Comparison of ENCODE assay signal across 5 cellular contexts in the genomic region with DNA sequence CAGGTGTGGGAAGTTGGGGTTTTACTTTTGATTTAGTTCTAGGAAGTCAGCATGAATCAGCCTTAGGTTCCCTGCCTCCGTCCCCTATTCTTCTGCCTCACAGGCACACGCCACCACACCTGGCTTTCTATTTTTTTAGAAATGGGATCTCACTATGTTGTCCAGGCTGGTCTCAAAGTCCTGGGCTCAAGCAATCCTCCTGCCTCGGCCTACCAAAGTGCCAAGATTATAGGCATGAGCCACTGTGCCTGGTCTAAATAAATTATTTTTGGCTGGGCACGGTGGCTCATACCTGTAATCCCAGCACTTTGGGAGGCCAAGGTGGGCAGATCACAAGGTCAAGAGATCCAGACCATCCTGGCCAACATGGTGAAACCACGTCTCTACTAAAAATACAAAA. TPM values are rescaled to one million over a fixed set of nuclear protein-coding genes. Genes with fewer than 3 reads are reported as not detected.
A peak's percentile ranks its signal among the peaks of the same experiment; 100 is the strongest.
DNase-seq lines count a peak whose midpoint lies in the region; ATAC-seq, FAIRE-seq and TF ChIP-seq lines count a peak whose summit lies in the region.
"Not testable (repeated sequence)": the region's sequence is repeated elsewhere in the genome, so short reads cannot be mapped to it uniquely, and the experiment has no call there.

No MANE protein-coding gene starts in this region.

- H3K27ac ChIP-seq in Panc1 (ENCODE audit: low read length), result peak overlapping the region; percentile 30; the same call in 1 of the 2 replicates
- H3K27ac ChIP-seq in K562 (ENCODE audit: extremely low read depth, low read depth, low read length); osteoblast (ENCODE audit: low read depth, low read length): not testable (repeated sequence)

- not testable (repeated sequence) for FAIRE-seq in K562 (lab: Jason Lieb, UNC)

- DNase-seq in HFFc6; Panc1 (ENCODE audit: low read depth, low spot score); K562 (ENCODE audit: extremely low read depth in 1 of 4, low spot score in 3 of 4); osteoblast (ENCODE audit: insufficient read length, low spot score, missing footprints): not testable (repeated sequence)

- POLR2A ChIA-PET in Panc1 (lab: Charles Lee), result not testable (repeated sequence)
- POLR2A ChIA-PET in K562 (lab: Yijun Ruan, JAX), result interaction anchor here (0.5 to 0.7 kb wide), 2 partner anchors 331 to 1775 kb away, joined by 3 read pairs; no protein-coding TSS in a partner anchor

- not testable (repeated sequence) for H3K4me3 ChIP-seq in Panc1 (ENCODE audit: low read depth in 2 of 2, low read length in 2 of 2); K562; osteoblast (ENCODE audit: insufficient read depth, low read length)

- not testable (repeated sequence) for TF ChIP-seq POLR2A in K562 (conservative IDR thresholded peaks at IDR 0.05)

- H3K27ac Mint-ChIP-seq in HFFc6; activated T-helper 17 cell treated with anti-CD3 and anti-CD28 coated beads, Interleukin-2, amount 50 U/mL, for 72 hours: not testable (repeated sequence)

- not testable (repeated sequence) for H3K9ac ChIP-seq in K562 (ENCODE audit: insufficient read depth in 1 of 2, low read depth in 2 of 2, low read length in 2 of 2)

- not testable (repeated sequence) for H3K36me3 ChIP-seq in Panc1 (ENCODE audit: control insufficient read depth, insufficient read depth, low read length); K562 (ENCODE audit: control insufficient read depth, insufficient read depth, low read length); osteoblast (ENCODE audit: insufficient read depth, low read length)

- intact Hi-C loops in Panc1 (cut with micrococcal nuclease; ENCODE audit: unreplicated experiment); K562 (cut with micrococcal nuclease): not testable (repeated sequence)

- H3K27me3 ChIP-seq in Panc1 (ENCODE audit: control insufficient read depth, insufficient read depth, low read length); K562 (ENCODE audit: control insufficient read depth in 2 of 2, insufficient read depth in 2 of 2, low read length in 2 of 2); osteoblast (ENCODE audit: insufficient read depth, low read length): not testable (repeated sequence)

- H3K27me3 Mint-ChIP-seq in HFFc6 (ENCODE audit: insufficient read depth); activated T-helper 17 cell treated with anti-CD3 and anti-CD28 coated beads, Interleukin-2, amount 50 U/mL, for 72 hours: not testable (repeated sequence)

- peak overlapping the region; percentile 62; the same call in 1 of the 2 replicates for H3K4me3 Mint-ChIP-seq in HFFc6
- H3K4me3 Mint-ChIP-seq in activated T-helper 17 cell treated with anti-CD3 and anti-CD28 coated beads, Interleukin-2, amount 50 U/mL, for 72 hours, result peak overlapping the region; percentile 68

- H3K36me3 Mint-ChIP-seq in HFFc6 (ENCODE audit: low read depth); activated T-helper 17 cell treated with anti-CD3 and anti-CD28 coated beads, Interleukin-2, amount 50 U/mL, for 72 hours (ENCODE audit: low read depth): not testable (repeated sequence)

- not testable (repeated sequence) for BruUV-seq in Panc1 (replicated peaks; lab: Mats Ljungman, UMichigan); K562 (replicated peaks; lab: Mats Ljungman, UMichigan)

- peaks cover 12% of the 10 kb centered on the region for H3K9me3 Mint-ChIP-seq in HFFc6
- not testable (repeated sequence) for H3K9me3 Mint-ChIP-seq in activated T-helper 17 cell treated with anti-CD3 and anti-CD28 coated beads, Interleukin-2, amount 50 U/mL, for 72 hours

- not testable (repeated sequence) for TF ChIP-seq RAD21 in K562 (CRISPR knock-in tag; conservative IDR thresholded peaks at IDR 0.05 in 1 of 2, IDR thresholded peaks at IDR 0.05 in 1 of 2)

- H3K4me1 Mint-ChIP-seq in HFFc6 (ENCODE audit: low read depth); activated T-helper 17 cell treated with anti-CD3 and anti-CD28 coated beads, Interleukin-2, amount 50 U/mL, for 72 hours: not testable (repeated sequence)

- ATAC-seq in Panc1, K562: not testable (repeated sequence)
- ATAC-seq in activated T-helper 17 cell treated with anti-CD3 and anti-CD28 coated beads, Interleukin-2, amount 50 U/mL, for 72 hours (replicated peaks), result peak; percentile 69

- H4K20me1 ChIP-seq in K562 (replicated peaks; ENCODE audit: control insufficient read depth, insufficient read depth, low read length); osteoblast (ENCODE audit: insufficient read depth, low read length): not testable (repeated sequence)

- TF ChIP-seq EP300 in K562 (IDR thresholded peaks at IDR 0.05; ENCODE audit: low read length), result not testable (repeated sequence)

- WGBS in K562 (ENCODE audit: insufficient coverage, low coverage, missing lambda C conversion rate), result 61% methylated on average over 5 of the region's 5 CpGs

- CTCF ChIA-PET in Panc1 (lab: Charles Lee); K562 (lab: Yijun Ruan, JAX; ENCODE audit: low intra/inter-chr PET ratio): not testable (repeated sequence)

- H3K79me2 ChIP-seq in K562 (ENCODE audit: control insufficient read depth, insufficient read depth, low read length); osteoblast (ENCODE audit: insufficient read depth, low read length): not testable (repeated sequence)

- in situ Hi-C loops in Panc1 (cut with HindIII; ENCODE audit: low pct_unique_long_range_greater_than_20kb, low sequenced_read_pairs); K562 (cut with MboI): not testable (repeated sequence)

- H3K4me2 ChIP-seq in K562 (ENCODE audit: insufficient read depth, low read length), result not testable (repeated sequence)
- H3K4me2 ChIP-seq in osteoblast (ENCODE audit: insufficient read depth, low read length), result peak overlapping the region; percentile 56

- H2AFZ ChIP-seq in K562 (ENCODE audit: low read depth, low read length) (peak overlapping the region; percentile 56; the same call in 1 of the 2 replicates), osteoblast (ENCODE audit: low read length) (peak overlapping the region; percentile 78)

- H3K4me1 ChIP-seq in Panc1 (ENCODE audit: control insufficient read depth, insufficient read depth, low read length); K562 (replicated peaks in 1 of 2; ENCODE audit: control insufficient read depth in 2 of 2, insufficient read depth in 2 of 2, low read length in 2 of 2); osteoblast (ENCODE audit: insufficient read depth, low read length): not testable (repeated sequence)

- H3K9me1 ChIP-seq in K562 (ENCODE audit: control insufficient read depth, insufficient read depth, low read length), result not testable (repeated sequence)

- H3K9me3 ChIP-seq in Panc1 (ENCODE audit: control insufficient read depth, insufficient read depth, low read depth, low read length); K562 (replicated peaks; ENCODE audit: control insufficient read depth, insufficient read depth, low read depth, low read length); osteoblast (ENCODE audit: low read depth, low read length): not testable (repeated sequence)

- not testable (repeated sequence) for TF ChIP-seq CTCF in HFFc6 (IDR thresholded peaks at IDR 0.05); Panc1 (IDR thresholded peaks at IDR 0.05); K562 (IDR thresholded peaks at IDR 0.05 in 2 of 3, conservative IDR thresholded peaks at IDR 0.05 in 1 of 3; ENCODE audit: insufficient read depth in 2 of 3, low read depth in 1 of 3, low read length in 3 of 3); osteoblast (IDR thresholded peaks at IDR 0.05; ENCODE audit: extremely low read depth, low read depth, low read length)

RNA-seq across cellular contexts. Expression of a gene that starts 7.9 kb away (rescaled TPM):
- total RNA-seq in HFFc6 (2021; fragmentation: NEBNext Ultra II Directional; extraction: Animal tissue kit (Norgen Biotek cat#: 25700)), result 10 to 100 TPM; 38.6 to 46.3 (median 41.1) TPM
- 143 TPM for total RNA-seq in Panc1 (2021; ENCODE audit: unreplicated experiment)
- polyA plus RNA-seq in Panc1 (2012; ENCODE audit: insufficient read length), result 103 TPM
- total RNA-seq in activated T-helper 17 cell treated with anti-CD3 and anti-CD28 coated beads, Interleukin-2, amount 50 U/mL, for 72 hours, result 10 to 100 TPM; 38.2 to 59.4 TPM
- 166 and 251 TPM in 2 replicates for total RNA-seq in K562 (2011; cell fraction: chromatin; rRNA removed; ENCODE audit: low replicate concordance)
- 125 and 127 TPM in 2 replicates for total RNA-seq in K562 (2011; cell fraction: nucleolus; rRNA removed)
- 127 and 131 TPM in 2 replicates for total RNA-seq in K562 (2011; cell fraction: nucleoplasm; rRNA removed)
- 41.5 and 56.9 TPM in 2 replicates for total RNA-seq in K562 (2014; rRNA removed)
- 41.2 and 44.1 TPM in 2 replicates for total RNA-seq in K562 (2014; rRNA removed; fragmentation: Illumina TruSeq; extraction: Trizol)
- total RNA-seq in K562 (2015; rRNA removed; fragmentation: Illumina TruSeq; extraction: Trizol), result 52.0 and 52.4 TPM in 2 replicates
- total RNA-seq in K562 (2021), result 86.0 and 93.2 TPM in 2 replicates
- 47.2 and 52.2 TPM in 2 replicates for polyA plus RNA-seq in K562 (2011; rRNA removed)
- polyA plus RNA-seq in K562 (2011; cell fraction: cytosol; rRNA removed), result 38.3 and 50.0 TPM in 2 replicates
- 35.3 and 49.9 TPM in 2 replicates for polyA plus RNA-seq in K562 (2011; cell fraction: nucleus; rRNA removed)
- 36.6 and 41.2 TPM in 2 replicates for polyA plus RNA-seq in K562 (2012)
- 56.1 and 65.8 TPM in 2 replicates for polyA plus RNA-seq in K562 (2014; fragmentation: Illumina TruSeq; extraction: Trizol)
- 1 to 10 TPM; 3.0 to 4.2 TPM for polyA plus RNA-seq in K562 (2014; fragmentation: Nextera tagmentation; extraction: Ambion mirVana)
- 39.6 and 41.9 TPM in 2 replicates for polyA plus RNA-seq in K562 (2014; rRNA removed)
- 40.7 and 56.5 TPM in 2 replicates for polyA minus RNA-seq in K562 (2011; rRNA and poly(A)+ RNA removed)
- 73.7 and 76.9 TPM in 2 replicates for polyA minus RNA-seq in K562 (2011; cell fraction: cytosol; rRNA and poly(A)+ RNA removed)
- polyA minus RNA-seq in K562 (2011; cell fraction: nucleus; rRNA and poly(A)+ RNA removed), result 35.9 and 60.9 TPM in 2 replicates
- 26.8 and 29.3 TPM in 2 replicates for total RNA-seq in osteoblast

RNA-seq across cellular contexts. Expression of a gene that starts 53.1 kb away (rescaled TPM):
- 10 to 100 TPM; 25.2 to 38.1 (median 28.8) TPM for total RNA-seq in HFFc6 (2021; fragmentation: NEBNext Ultra II Directional; extraction: Animal tissue kit (Norgen Biotek cat#: 25700))
- 60.9 TPM for total RNA-seq in Panc1 (2021; ENCODE audit: unreplicated experiment)
- polyA plus RNA-seq in Panc1 (2012; ENCODE audit: insufficient read length), result 89.6 TPM
- 100 to 1,000 TPM; 164 to 194 TPM for total RNA-seq in activated T-helper 17 cell treated with anti-CD3 and anti-CD28 coated beads, Interleukin-2, amount 50 U/mL, for 72 hours
- 547 and 619 TPM in 2 replicates for total RNA-seq in K562 (2011; cell fraction: chromatin; rRNA removed; ENCODE audit: low replicate concordance)
- total RNA-seq in K562 (2011; cell fraction: nucleolus; rRNA removed), result 271 and 284 TPM in 2 replicates
- total RNA-seq in K562 (2011; cell fraction: nucleoplasm; rRNA removed), result 322 TPM in 2 replicates
- total RNA-seq in K562 (2014; rRNA removed), result 132 and 145 TPM in 2 replicates
- total RNA-seq in K562 (2014; rRNA removed; fragmentation: Illumina TruSeq; extraction: Trizol), result 101 and 104 TPM in 2 replicates
- 84.1 and 89.0 TPM in 2 replicates for total RNA-seq in K562 (2015; rRNA removed; fragmentation: Illumina TruSeq; extraction: Trizol)
- 272 and 273 TPM in 2 replicates for total RNA-seq in K562 (2021)
- polyA plus RNA-seq in K562 (2011; rRNA removed), result 396 and 423 TPM in 2 replicates
- polyA plus RNA-seq in K562 (2011; cell fraction: cytosol; rRNA removed), result 406 and 485 TPM in 2 replicates
- 513 and 551 TPM in 2 replicates for polyA plus RNA-seq in K562 (2011; cell fraction: nucleus; rRNA removed)
- 317 and 446 TPM in 2 replicates for polyA plus RNA-seq in K562 (2012)
- 218 and 257 TPM in 2 replicates for polyA plus RNA-seq in K562 (2014; fragmentation: Illumina TruSeq; extraction: Trizol)
- 100 to 1,000 TPM in 1 of 2 experiments, 10 to 100 TPM in 1; 60.4 to 114 TPM for polyA plus RNA-seq in K562 (2014; fragmentation: Nextera tagmentation; extraction: Ambion mirVana)
- polyA plus RNA-seq in K562 (2014; rRNA removed), result 250 and 261 TPM in 2 replicates
- 234 and 254 TPM in 2 replicates for polyA minus RNA-seq in K562 (2011; rRNA and poly(A)+ RNA removed)
- polyA minus RNA-seq in K562 (2011; cell fraction: cytosol; rRNA and poly(A)+ RNA removed), result 143 and 160 TPM in 2 replicates
- 73.8 and 104 TPM in 2 replicates for polyA minus RNA-seq in K562 (2011; cell fraction: nucleus; rRNA and poly(A)+ RNA removed)
- 34.4 and 36.8 TPM in 2 replicates for total RNA-seq in osteoblast
